Comparison of ENCODE assay signal across 15 cellular contexts in genomic region chr17:43927936-43928328, GRCh38. TPM values are rescaled to one million over a fixed set of nuclear protein-coding genes. Genes with fewer than 3 reads are reported as not detected.
DNase-seq lines count a peak whose midpoint lies in the region; ATAC-seq, FAIRE-seq and TF ChIP-seq lines count a peak whose summit lies in the region.
"Not testable (repeated sequence)": the region's sequence is repeated elsewhere in the genome, so short reads cannot be mapped to it uniquely, and the experiment has no call there.
"Had no signal": no experiment of that assay in that cellular context is flagged by ENCODE, and none has a peak within 500 bp of the region (broad histone marks: within the 10 kb centered on the region; RNA-seq: fewer than 3 reads in every experiment).

No MANE protein-coding gene starts in this region.

- not testable (repeated sequence) for TF ChIP-seq POLR2A in endothelial cell of umbilical vein (IDR thresholded peaks at IDR 0.05; ENCODE audit: low read depth, low read length)

- not testable (repeated sequence) for H3K9me3 Mint-ChIP-seq in activated CD8-positive, alpha-beta T cell treated with anti-CD3 and anti-CD28 coated beads, Interleukin-2, amount 10 ng/mL, durations not matched to agents 7 days and 5 days (ENCODE audit: insufficient read depth); activated naive CD8-positive, alpha-beta T cell (ENCODE audit: low read depth); naive thymus-derived CD4-positive, alpha-beta T cell

- H3K4me1 Mint-ChIP-seq in T-helper 17 cell = peaks cover 12% of the 10 kb centered on the region
- H3K4me1 Mint-ChIP-seq in activated CD8-positive, alpha-beta T cell treated with anti-CD3 and anti-CD28 coated beads, Interleukin-2, amount 10 ng/mL, durations not matched to agents 7 days and 5 days (ENCODE audit: low read depth) = peaks cover 33% of the 10 kb centered on the region
- peaks cover 24% of the 10 kb centered on the region for H3K4me1 Mint-ChIP-seq in activated naive CD8-positive, alpha-beta T cell (ENCODE audit: low read depth)
- peaks cover 12 to 34% (median 27%) of the 10 kb centered on the region in 7 donors for H3K4me1 Mint-ChIP-seq in naive thymus-derived CD4-positive, alpha-beta T cell

- DNase-seq in T-helper 17 cell; activated CD8-positive, alpha-beta T cell treated with anti-CD3 and anti-CD28 coated beads, Interleukin-2, amount 10 ng/mL, durations not matched to agents 7 days and 5 days; endothelial cell of umbilical vein (ENCODE audit: low read depth, low spot score): not testable (repeated sequence)
- DNase-seq in naive thymus-derived CD4-positive, alpha-beta T cell = peak in 4 of 9 donors; percentile 5 to 41 (median 28)

- H3K36me3 ChIP-seq in HUES48 (ENCODE audit: control insufficient read depth, insufficient read depth, low read length); endothelial cell of umbilical vein (ENCODE audit: control insufficient read depth in 2 of 2, extremely low read depth in 1 of 2, insufficient read depth in 2 of 2, low read length in 2 of 2); naive thymus-derived CD4-positive, alpha-beta T cell (ENCODE audit: control insufficient read depth in 2 of 3, insufficient read depth in 3 of 3, low read length in 3 of 3); skeletal muscle tissue (ENCODE audit: control insufficient read depth in 3 of 3, insufficient read depth in 3 of 3, low read length in 3 of 3): not testable (repeated sequence)

- POLR2A ChIA-PET in activated CD8-positive, alpha-beta T cell treated with anti-CD3 and anti-CD28 coated beads, Interleukin-2, amount 10 ng/mL, durations not matched to agents 7 days and 5 days (lab: Charles Lee); endothelial cell of umbilical vein (lab: Charles Lee): not testable (repeated sequence)
- POLR2A ChIA-PET in naive thymus-derived CD4-positive, alpha-beta T cell (lab: Charles Lee) = interaction anchor here (0.8 to 1.4 kb wide), 5 partner anchors 10 to 75 kb away, joined by 3 to 5 read pairs (median 3); partner anchors contain the start of gene MPP2

- not testable (repeated sequence) for H3K27ac ChIP-seq in HUES48 (ENCODE audit: low read depth, low read length); endothelial cell of umbilical vein (ENCODE audit: insufficient read depth, low read depth, low read length); skeletal muscle tissue (ENCODE audit: low read depth, low read length)
- H3K27ac ChIP-seq in naive thymus-derived CD4-positive, alpha-beta T cell (ENCODE audit: low read depth, low read length) = peak overlapping the region; percentile 44

- not testable (repeated sequence) for H3K79me2 ChIP-seq in endothelial cell of umbilical vein (ENCODE audit: control insufficient read depth, insufficient read depth, low read length)

- not testable (repeated sequence) for BruUV-seq in endothelial cell of umbilical vein (replicated peaks; lab: Mats Ljungman, UMichigan)

- not testable (repeated sequence) for H3K4me1 ChIP-seq in HUES48 (ENCODE audit: control insufficient read depth, insufficient read depth, low read length); endothelial cell of umbilical vein (ENCODE audit: control insufficient read depth, extremely low read depth, insufficient read depth, low read length)
- peaks cover 12 to 13% of the 10 kb centered on the region in 2 donors for H3K4me1 ChIP-seq in naive thymus-derived CD4-positive, alpha-beta T cell (ENCODE audit: control insufficient read depth in 2 of 2, insufficient read depth in 2 of 2, low read length in 2 of 2)
- H3K4me1 ChIP-seq in skeletal muscle tissue (ENCODE audit: control insufficient read depth in 3 of 3, insufficient read depth in 3 of 3, low read length in 3 of 3) = peaks cover 4 to 13% (median 12%) of the 10 kb centered on the region in 3 donors

- peak overlapping the region; percentile 53 for H3K27ac Mint-ChIP-seq in T-helper 17 cell
- peak overlapping the region; percentile 76 for H3K27ac Mint-ChIP-seq in activated CD8-positive, alpha-beta T cell treated with anti-CD3 and anti-CD28 coated beads, Interleukin-2, amount 10 ng/mL, durations not matched to agents 7 days and 5 days
- peak overlapping the region; percentile 84 for H3K27ac Mint-ChIP-seq in activated naive CD8-positive, alpha-beta T cell
- H3K27ac Mint-ChIP-seq in naive thymus-derived CD4-positive, alpha-beta T cell = peak overlapping the region; percentile 76 to 96 (median 91)

- CTCF ChIA-PET in activated CD8-positive, alpha-beta T cell treated with anti-CD3 and anti-CD28 coated beads, Interleukin-2, amount 10 ng/mL, durations not matched to agents 7 days and 5 days (lab: Charles Lee) = interaction anchor here (0.6 to 1.2 kb wide), 7 partner anchors 9 to 50 kb away, joined by 3 to 16 read pairs (median 3); partner anchors contain the start of gene PPY
- CTCF ChIA-PET in endothelial cell of umbilical vein (lab: Charles Lee) = interaction anchor here (0.9 to 6.4 kb wide), 4 partner anchors 16 to 113 kb away, joined by 3 to 51 read pairs (median 7); no protein-coding TSS in a partner anchor
- CTCF ChIA-PET in naive thymus-derived CD4-positive, alpha-beta T cell (lab: Charles Lee) = interaction anchor here (1.0 to 2.0 kb wide), 3 partner anchors 14 to 50 kb away, joined by 3 to 7 read pairs (median 4); no protein-coding TSS in a partner anchor

- peak overlapping the region; percentile 89 for H3K4me3 Mint-ChIP-seq in T-helper 17 cell
- H3K4me3 Mint-ChIP-seq in activated CD8-positive, alpha-beta T cell treated with anti-CD3 and anti-CD28 coated beads, Interleukin-2, amount 10 ng/mL, durations not matched to agents 7 days and 5 days = peak overlapping the region; percentile 60
- H3K4me3 Mint-ChIP-seq in activated naive CD8-positive, alpha-beta T cell = peak overlapping the region; percentile 83
- H3K4me3 Mint-ChIP-seq in naive thymus-derived CD4-positive, alpha-beta T cell = peak overlapping the region; percentile 83 to 99 (median 95)

- not testable (repeated sequence) for H3K9ac ChIP-seq in HUES48 (ENCODE audit: low read depth, low read length); endothelial cell of umbilical vein (replicated peaks; ENCODE audit: extremely low read depth, insufficient read depth, low read length)
- H3K9ac ChIP-seq in skeletal muscle tissue (ENCODE audit: low read depth in 1 of 3, low read length in 3 of 3) = peak overlapping the region in 2 of 3 donors; percentile 6 to 40

- H3K27me3 ChIP-seq in HUES48 (ENCODE audit: control insufficient read depth, insufficient read depth, low read length) (peaks cover 34% of the 10 kb centered on the region), endothelial cell of umbilical vein (ENCODE audit: control insufficient read depth in 2 of 2, insufficient read depth in 2 of 2, low read length in 2 of 2) (peaks cover 44% of the 10 kb centered on the region in 2 experiments), skeletal muscle tissue (ENCODE audit: control insufficient read depth in 3 of 3, insufficient read depth in 3 of 3, low read length in 3 of 3) (peaks cover 15 to 18% (median 15%) of the 10 kb centered on the region in 3 donors)
- not testable (repeated sequence) for H3K27me3 ChIP-seq in naive thymus-derived CD4-positive, alpha-beta T cell (ENCODE audit: control insufficient read depth in 2 of 2, insufficient read depth in 2 of 2, low read length in 2 of 2)

- peak; percentile 66 for ATAC-seq in T-helper 17 cell
- ATAC-seq in activated CD8-positive, alpha-beta T cell treated with anti-CD3 and anti-CD28 coated beads, Interleukin-2, amount 10 ng/mL, durations not matched to agents 7 days and 5 days = peak; percentile 76
- peak; percentile 77 for ATAC-seq in naive thymus-derived CD4-positive, alpha-beta T cell

- peak overlapping the region; percentile 51; the same call in 1 of the 2 replicates for H3K4me3 ChIP-seq in HUES48 (ENCODE audit: low read depth, low read length)
- H3K4me3 ChIP-seq in endothelial cell of umbilical vein (replicated peaks in 1 of 3; ENCODE audit: insufficient read depth in 1 of 3, low read depth in 1 of 3, low read length in 3 of 3) = not testable (repeated sequence)
- peak overlapping the region; percentile 60 for H3K4me3 ChIP-seq in naive thymus-derived CD4-positive, alpha-beta T cell (ENCODE audit: low read length)
- H3K4me3 ChIP-seq in skeletal muscle tissue (ENCODE audit: low read length in 3 of 3) = peak overlapping the region; percentile 22 to 54 (median 53)

- H3K9me1 ChIP-seq in endothelial cell of umbilical vein (replicated peaks; ENCODE audit: control insufficient read depth, extremely low read depth, insufficient read depth, low read length) = not testable (repeated sequence)

- not testable (repeated sequence) for H2AFZ ChIP-seq in endothelial cell of umbilical vein (ENCODE audit: low read depth, low read length)

- H3K9me3 ChIP-seq in HUES48 (ENCODE audit: control insufficient read depth, insufficient read depth, low read length); T-helper 17 cell (ENCODE audit: control insufficient read depth, low read length, poor library complexity, severe bottlenecking); endothelial cell of umbilical vein (replicated peaks; ENCODE audit: control insufficient read depth, insufficient read depth, low read length); naive thymus-derived CD4-positive, alpha-beta T cell (ENCODE audit: control insufficient read depth in 2 of 3, low read length in 3 of 3); skeletal muscle tissue (ENCODE audit: control insufficient read depth in 3 of 3, low read length in 3 of 3): not testable (repeated sequence)

- not testable (repeated sequence) for H3K27me3 Mint-ChIP-seq in T-helper 17 cell; activated naive CD8-positive, alpha-beta T cell
- H3K27me3 Mint-ChIP-seq in activated CD8-positive, alpha-beta T cell treated with anti-CD3 and anti-CD28 coated beads, Interleukin-2, amount 10 ng/mL, durations not matched to agents 7 days and 5 days (ENCODE audit: low read depth) = peaks cover 12% of the 10 kb centered on the region
- peaks cover 0 to 17% (median 0%) of the 10 kb centered on the region in 5 donors for H3K27me3 Mint-ChIP-seq in naive thymus-derived CD4-positive, alpha-beta T cell

- not testable (repeated sequence) for FAIRE-seq in endothelial cell of umbilical vein (lab: Jason Lieb, UNC)

- TF ChIP-seq CTCF in endothelial cell of umbilical vein (IDR thresholded peaks at IDR 0.05; ENCODE audit: extremely low read depth in 1 of 2, insufficient read depth in 1 of 2, low read depth in 1 of 2, low read length in 2 of 2) = not testable (repeated sequence)

- not testable (repeated sequence) for H3K36me3 Mint-ChIP-seq in T-helper 17 cell (ENCODE audit: low read depth); activated CD8-positive, alpha-beta T cell treated with anti-CD3 and anti-CD28 coated beads, Interleukin-2, amount 10 ng/mL, durations not matched to agents 7 days and 5 days (ENCODE audit: low read depth); activated naive CD8-positive, alpha-beta T cell; naive thymus-derived CD4-positive, alpha-beta T cell

- not testable (repeated sequence) for H3K4me2 ChIP-seq in endothelial cell of umbilical vein (ENCODE audit: insufficient read depth, low read length)

- not testable (repeated sequence) for H4K20me1 ChIP-seq in endothelial cell of umbilical vein (replicated peaks; ENCODE audit: control insufficient read depth, extremely low read depth, insufficient read depth, low read length)

- dilution Hi-C loops in endothelial cell of umbilical vein (cut with MboI; ENCODE audit: extremely low pct_ligation_motif_present, low sequenced_read_pairs) = not testable (repeated sequence)

- intact Hi-C loops in endothelial cell of umbilical vein (cut with micrococcal nuclease) = not testable (repeated sequence)
- intact Hi-C loops in naive thymus-derived CD4-positive, alpha-beta T cell (cut with micrococcal nuclease) = loop anchor here in 1 of 2 donors (1.0 kb wide), 1 partner anchor 11 kb away; no protein-coding TSS in a partner anchor

RNA-seq across cellular contexts. Expression of gene PPY, which starts 14.3 kb away (rescaled TPM):
- total RNA-seq in T-helper 17 cell = not detected
- not detected for total RNA-seq in activated CD8-positive, alpha-beta T cell treated with anti-CD3 and anti-CD28 coated beads, Interleukin-2, amount 10 ng/mL, durations not matched to agents 7 days and 5 days
- not detected in 2 replicates for total RNA-seq in endothelial cell of umbilical vein
- polyA plus RNA-seq in endothelial cell of umbilical vein = not detected in 2 replicates
- polyA plus RNA-seq in endothelial cell of umbilical vein (2011; cell fraction: cytosol; rRNA removed) = not detected in 2 replicates
- not detected in 2 replicates for polyA plus RNA-seq in endothelial cell of umbilical vein (2011; cell fraction: nucleus; rRNA removed)
- polyA plus RNA-seq in endothelial cell of umbilical vein (2012) = not detected in 2 replicates
- polyA minus RNA-seq in endothelial cell of umbilical vein = not detected in 2 replicates
- polyA minus RNA-seq in endothelial cell of umbilical vein (2011; cell fraction: cytosol; rRNA and poly(A)+ RNA removed) = not detected
- not detected in 2 replicates for polyA minus RNA-seq in endothelial cell of umbilical vein (2011; cell fraction: nucleus; rRNA and poly(A)+ RNA removed)
- total RNA-seq in naive thymus-derived CD4-positive, alpha-beta T cell = not detected
- not detected for polyA plus RNA-seq in naive thymus-derived CD4-positive, alpha-beta T cell
- not detected for total RNA-seq in skeletal muscle tissue
- total RNA-seq: cardiac septum, glomerular endothelial cell, kidney epithelial cell, lung microvascular endothelial cell, osteocyte, PC-9, right atrium auricular region, stomach had no signal
- polyA plus RNA-seq: stomach had no signal

RNA-seq across cellular contexts. Expression of gene MPP2, which starts 20.6 kb away (rescaled TPM):
- total RNA-seq in T-helper 17 cell = 1 to 10 TPM; 1.5 to 2.2 TPM
- total RNA-seq in activated CD8-positive, alpha-beta T cell treated with anti-CD3 and anti-CD28 coated beads, Interleukin-2, amount 10 ng/mL, durations not matched to agents 7 days and 5 days = 1 to 10 TPM; 1.2 to 1.8 TPM
- 1.2 and 1.6 TPM in 2 replicates for total RNA-seq in endothelial cell of umbilical vein
- 1.2 and 1.4 TPM in 2 replicates for polyA plus RNA-seq in endothelial cell of umbilical vein
- polyA plus RNA-seq in endothelial cell of umbilical vein (2011; cell fraction: cytosol; rRNA removed) = 1.1 and 1.3 TPM in 2 replicates
- 1.6 TPM in 2 replicates for polyA plus RNA-seq in endothelial cell of umbilical vein (2011; cell fraction: nucleus; rRNA removed)
- 1.1 and 2.6 TPM in 2 replicates for polyA plus RNA-seq in endothelial cell of umbilical vein (2012)
- polyA minus RNA-seq in endothelial cell of umbilical vein = 0.91 and 2.2 TPM in 2 replicates
- 7.9 TPM for polyA minus RNA-seq in endothelial cell of umbilical vein (2011; cell fraction: cytosol; rRNA and poly(A)+ RNA removed)
- polyA minus RNA-seq in endothelial cell of umbilical vein (2011; cell fraction: nucleus; rRNA and poly(A)+ RNA removed) = 0.29 and 1.0 TPM in 2 replicates
- total RNA-seq in naive thymus-derived CD4-positive, alpha-beta T cell = 1 to 10 TPM in 4 of 5 experiments, under 1 TPM in 1; 0.24 to 9.3 (median 3.7) TPM
- polyA plus RNA-seq in naive thymus-derived CD4-positive, alpha-beta T cell = 1 to 10 TPM; 1.3 to 2.2 TPM
- 1.0 TPM for total RNA-seq in skeletal muscle tissue

RNA-seq across cellular contexts. Expression of gene PYY, which starts 25.8 kb away (rescaled TPM):
- total RNA-seq in T-helper 17 cell (not detected), endothelial cell of umbilical vein (not detected in 2 replicates), skeletal muscle tissue (not detected)
- not detected for total RNA-seq in activated CD8-positive, alpha-beta T cell treated with anti-CD3 and anti-CD28 coated beads, Interleukin-2, amount 10 ng/mL, durations not matched to agents 7 days and 5 days
- polyA plus RNA-seq in endothelial cell of umbilical vein = 0.14 TPM in 1 of 2 replicates, not detected in the other
- polyA plus RNA-seq in endothelial cell of umbilical vein (2011; cell fraction: cytosol; rRNA removed) = not detected in 2 replicates
- not detected in 2 replicates for polyA plus RNA-seq in endothelial cell of umbilical vein (2011; cell fraction: nucleus; rRNA removed)
- not detected in 2 replicates for polyA plus RNA-seq in endothelial cell of umbilical vein (2012)
- not detected in 2 replicates for polyA minus RNA-seq in endothelial cell of umbilical vein
- polyA minus RNA-seq in endothelial cell of umbilical vein (2011; cell fraction: cytosol; rRNA and poly(A)+ RNA removed) = not detected
- not detected in 2 replicates for polyA minus RNA-seq in endothelial cell of umbilical vein (2011; cell fraction: nucleus; rRNA and poly(A)+ RNA removed)
- total RNA-seq in naive thymus-derived CD4-positive, alpha-beta T cell = not detected
- polyA plus RNA-seq in naive thymus-derived CD4-positive, alpha-beta T cell = not detected
- total RNA-seq: cardiac septum, kidney epithelial cell, lung microvascular endothelial cell, osteocyte, PC-9, right atrium auricular region had no signal
